17 cellular contexts compared by ENCODE assay signal in the genomic region with DNA sequence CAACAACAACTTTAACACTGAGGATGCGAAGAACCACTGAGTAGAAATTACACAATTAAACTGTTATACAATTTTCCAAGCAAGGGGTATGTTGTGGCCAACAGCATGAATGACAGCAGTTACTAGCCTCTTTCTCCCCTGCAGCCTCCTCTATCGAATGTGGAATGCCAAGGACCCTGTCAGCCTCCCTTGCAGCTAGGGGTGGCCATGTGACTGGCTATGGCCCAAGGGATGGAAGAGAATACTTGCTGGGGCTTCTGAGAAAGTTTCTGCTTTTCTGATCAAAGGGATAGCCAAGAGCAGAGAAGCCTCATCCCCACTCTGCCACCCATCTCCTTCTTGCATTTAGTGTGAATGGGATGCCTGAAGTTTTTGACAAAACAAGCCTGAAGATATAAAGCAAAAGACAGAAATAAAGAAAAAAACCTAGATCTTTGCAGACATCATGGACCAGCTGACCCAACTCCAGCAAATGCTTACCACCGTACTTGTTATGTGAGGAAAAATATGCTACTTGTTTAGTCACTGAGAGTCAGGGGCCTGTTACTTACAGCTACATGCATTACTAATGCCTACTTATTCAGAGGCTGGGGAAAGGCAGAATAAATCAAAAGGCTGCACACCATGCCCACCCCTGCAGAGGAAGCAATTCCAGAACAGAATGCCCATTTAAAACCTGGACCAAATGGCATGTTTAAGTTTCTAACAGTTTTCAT.
"Had no signal": no experiment of that assay in that cellular context is flagged by ENCODE, and none has a peak within 500 bp of the region (broad histone marks: within the 10 kb centered on the region; RNA-seq: fewer than 3 reads in every experiment).

No MANE protein-coding gene starts in this region.

- H3K4me1 ChIP-seq: uterus had no signal

- H3K27me3 ChIP-seq: heart right ventricle, neutrophil, right atrium auricular region, suprapubic skin, thyroid gland, uterus had no signal

- H3K4me3 ChIP-seq: heart right ventricle, right atrium auricular region, suprapubic skin, thyroid gland, uterus had no signal

- DNase-seq: heart right ventricle; hypothalamus; islet precursor cell; mammary epithelial cell; posterior cingulate gyrus; small intestine; stimulated activated CD4-positive, alpha-beta T cell treated with anti-CD3 and anti-CD28 coated beads, Interleukin-2, amount 100 ng/mL, for 48 hours; stimulated activated naive CD4-positive, alpha-beta T cell treated with Interleukin-2 at 50 U/mL for 16 hours; thyroid gland; uterus had no signal

- H3K27ac ChIP-seq: heart right ventricle, neutrophil, right atrium auricular region, suprapubic skin, thyroid gland had no signal

- H3K27me3 Mint-ChIP-seq: dendritic cell treated with granulocyte-macrophage colony-stimulating factor and Interleukin-4, amounts not matched to agents 40 ng/mL and 50 ng/mL, for 4 days; type B pancreatic cell had no signal

- H3K27ac Mint-ChIP-seq: dendritic cell treated with granulocyte-macrophage colony-stimulating factor and Interleukin-4, amounts not matched to agents 40 ng/mL and 50 ng/mL, for 4 days; type B pancreatic cell had no signal

- H3K9me3 ChIP-seq: neutrophil, suprapubic skin, thyroid gland had no signal

- H3K36me3 ChIP-seq: neutrophil, uterus had no signal

- H3K4me3 Mint-ChIP-seq: dendritic cell treated with granulocyte-macrophage colony-stimulating factor and Interleukin-4, amounts not matched to agents 40 ng/mL and 50 ng/mL, for 4 days; type B pancreatic cell had no signal

- ATAC-seq: esophagus mucosa, heart right ventricle, left lobe of liver had no signal
